ENCODE assay signal across 22 cellular contexts in genomic region chr9:69377291-69377690, GRCh38. TPM values are rescaled to one million over a fixed set of nuclear protein-coding genes. Genes with fewer than 3 reads are reported as not detected.
A peak's percentile ranks its signal among the peaks of the same experiment; 100 is the strongest.
DNase-seq lines count a peak whose midpoint lies in the region; ATAC-seq and TF ChIP-seq lines count a peak whose summit lies in the region.
"Had no signal": no experiment of that assay in that cellular context is flagged by ENCODE, and none has a peak within 500 bp of the region (broad histone marks: within the 10 kb centered on the region; RNA-seq: fewer than 3 reads in every experiment).

No MANE protein-coding gene starts in this region.

- no peak overlapping the region for H3K4me3 ChIP-seq in cardiac muscle cell
- H3K4me3 ChIP-seq in PC-3 (ENCODE audit: low read length): no peak overlapping the region
- no peak overlapping the region for H3K4me3 ChIP-seq in osteoblast (ENCODE audit: insufficient read depth, low read length)
- H3K4me3 ChIP-seq in thyroid gland (replicated peaks in 1 of 3): no peak overlapping the region

- no peaks in the 10 kb centered on the region for H3F3A ChIP-seq in PC-3 (ENCODE audit: low read length, unreplicated experiment)

- BruUV-seq in PC-3 (replicated peaks; lab: Mats Ljungman, UMichigan): no TSS peak

- TF ChIP-seq CTCF in cardiac muscle cell (IDR thresholded peaks at IDR 0.05; ENCODE audit: low read depth, low read length) (no peak), PC-3 (conservative IDR thresholded peaks at IDR 0.05; ENCODE audit: low read depth, low read length) (no peak), osteoblast (IDR thresholded peaks at IDR 0.05; ENCODE audit: extremely low read depth, low read depth, low read length) (no peak), thyroid gland (IDR thresholded peaks at IDR 0.05) (no peak)

- DNase-seq in cardiac muscle cell (ENCODE audit: low read depth in 1 of 2, low spot score in 1 of 2) (no peak), cardiac septum (ENCODE audit: low spot score) (no peak), PC-3 (no peak), osteoblast (ENCODE audit: insufficient read length, low spot score, missing footprints) (no peak), thyroid gland (no peak), mucosa of gallbladder (ENCODE audit: low spot score) (no peak), anterior cingulate cortex (lab: John Stamatoyannopoulos, UW) (no peak), AG08396 (ENCODE audit: low spot score) (no peak)
- DNase-seq: Calu3; CD8-positive, alpha-beta memory T cell; DMS153; Kasumi-1; NCI-H1694 treated with DMSO at 0.1 percent for 48 hours; NCI-H2081 treated with DMSO at 0.1 percent for 48 hours; NCI-H2171 treated with DMSO at 0.1 percent for 48 hours; NCI-H446; NCI-H526; OCI-M1; SHP77 had no signal

- POLR2A ChIA-PET in PC-3 (lab: Charles Lee; ENCODE audit: unreplicated experiment): no interaction called here

- TF ChIP-seq POLR2A in thyroid gland (IDR thresholded peaks at IDR 0.05): no peak

- no peak overlapping the region for H3K9ac ChIP-seq in PC-3 (ENCODE audit: low read length)

- CTCF ChIA-PET in PC-3 (lab: Charles Lee): no interaction called here

- 93% methylated on average over 13 of the region's 13 CpGs for WGBS in thyroid gland, 2 donors

- no peak for ATAC-seq in PC-3

- intact Hi-C loops in cardiac septum (cut with DNase I): loop anchor here (5.0 kb wide), 1 partner anchor 160 kb away; no protein-coding TSS in a partner anchor
- intact Hi-C loops in PC-3 (cut with micrococcal nuclease): no loop called here
- intact Hi-C loops in thyroid gland (cut with DNase I): no loop called here

- H3K4me1 ChIP-seq in cardiac muscle cell (ENCODE audit: low read depth) (peaks cover 62% of the 10 kb centered on the region), PC-3 (ENCODE audit: insufficient read depth, low read length) (peaks cover 39% of the 10 kb centered on the region), osteoblast (ENCODE audit: insufficient read depth, low read length) (peaks cover 40% of the 10 kb centered on the region), thyroid gland (peaks cover 28 to 54% of the 10 kb centered on the region in 2 donors)

- peak overlapping the region; percentile 59 for H3K27ac ChIP-seq in cardiac muscle cell
- H3K27ac ChIP-seq in PC-3 (ENCODE audit: low read length): no peak overlapping the region
- no peak overlapping the region for H3K27ac ChIP-seq in osteoblast (ENCODE audit: low read depth, low read length)
- H3K27ac ChIP-seq in thyroid gland: peak overlapping the region in 2 of 3 donors; percentile 13 to 46
- H3K27ac ChIP-seq: 22Rv1, C4-2B had no signal

- no peaks in the 10 kb centered on the region for H3K9me3 ChIP-seq in cardiac muscle cell (ENCODE audit: low read depth)
- no peaks in the 10 kb centered on the region for H3K9me3 ChIP-seq in PC-3 (ENCODE audit: low read length)
- no peaks in the 10 kb centered on the region for H3K9me3 ChIP-seq in osteoblast (ENCODE audit: low read depth, low read length)
- no peaks in the 10 kb centered on the region for H3K9me3 ChIP-seq in thyroid gland

- H4K20me1 ChIP-seq in PC-3 (ENCODE audit: low read length) (no peaks in the 10 kb centered on the region), osteoblast (ENCODE audit: insufficient read depth, low read length) (no peaks in the 10 kb centered on the region)

- no peak overlapping the region for H2AFZ ChIP-seq in PC-3 (ENCODE audit: low read length)
- H2AFZ ChIP-seq in osteoblast (ENCODE audit: low read length): no peak overlapping the region

- no peaks in the 10 kb centered on the region for H3K27me3 ChIP-seq in cardiac muscle cell
- no peaks in the 10 kb centered on the region for H3K27me3 ChIP-seq in PC-3 (ENCODE audit: low read length)
- no peaks in the 10 kb centered on the region for H3K27me3 ChIP-seq in osteoblast (ENCODE audit: insufficient read depth, low read length)
- H3K27me3 ChIP-seq in thyroid gland: no peaks in the 10 kb centered on the region

- H3K36me3 ChIP-seq in cardiac muscle cell (peaks cover 85% of the 10 kb centered on the region), PC-3 (ENCODE audit: low read depth, low read length) (no peaks in the 10 kb centered on the region), osteoblast (ENCODE audit: insufficient read depth, low read length) (no peaks in the 10 kb centered on the region), thyroid gland (peaks cover 5 to 20% of the 10 kb centered on the region in 2 donors)

- no peaks in the 10 kb centered on the region for H3K9me2 ChIP-seq in PC-3 (replicated peaks; ENCODE audit: low read length)

- H3K79me2 ChIP-seq in PC-3 (ENCODE audit: low read length) (no peaks in the 10 kb centered on the region), osteoblast (ENCODE audit: insufficient read depth, low read length) (no peaks in the 10 kb centered on the region)

- H3K4me2 ChIP-seq in PC-3 (ENCODE audit: low read length): peak overlapping the region; percentile 45; the same call in 1 of the 2 replicates
- H3K4me2 ChIP-seq in osteoblast (ENCODE audit: insufficient read depth, low read length): peak overlapping the region; percentile 74

RNA-seq across cellular contexts. Expression of gene ENTREP1, which starts 52.3 kb away (rescaled TPM):
- total RNA-seq in cardiac muscle cell (110 and 176 TPM in 2 replicates), cardiac septum (25.1 TPM), PC-3 (2014; rRNA removed) (0.36 and 0.46 TPM in 2 replicates), osteoblast (under 0.01 TPM in 2 replicates), thyroid gland (100 to 1,000 TPM in 3 of 4 donors, 10 to 100 TPM in 1; 88.1 to 127 (median 117) TPM), mucosa of gallbladder (10.1 TPM)
- 180 and 189 TPM in 2 replicates for polyA plus RNA-seq in cardiac muscle cell
- total RNA-seq: CD8-positive, alpha-beta memory T cell; RPMI7951 had no signal
- polyA plus RNA-seq: CD8-positive, alpha-beta memory T cell had no signal

Comparison
In these comparisons a context has a peak if more than half of its experiments do, and no peak if none do; other contexts are left out.
1. H3K27ac ChIP-seq: peak in cardiac muscle cell (single experiment) and thyroid gland (2 of 3); none in PC-3 (single experiment) and osteoblast (single experiment).